In the genomic region with DNA sequence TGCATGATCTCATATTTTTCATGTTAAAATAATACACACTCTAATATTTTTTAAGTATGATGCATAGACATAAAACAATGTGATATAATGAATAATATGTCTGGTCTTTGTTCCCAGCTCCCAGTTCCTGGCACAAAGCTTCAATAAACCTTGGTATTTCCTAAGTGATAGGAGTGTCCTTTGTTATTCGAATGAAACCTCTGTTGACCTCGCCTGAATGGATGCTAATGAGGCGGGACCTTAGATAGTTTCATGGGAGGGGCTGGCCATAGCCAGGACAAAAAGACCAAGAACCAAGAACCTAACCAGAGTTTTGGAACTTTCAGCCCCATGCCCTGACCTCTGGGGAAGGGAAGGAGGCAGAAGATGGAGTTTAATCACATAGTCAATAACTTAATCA, we compare ENCODE assay signal across 1 cellular context.
TF ChIP-seq lines count a peak whose summit lies in the region.

No MANE protein-coding gene starts in this region.

TF ChIP-seq in endothelial cell of umbilical vein, 7 proteins besides CTCF, POLR2A, EP300 and RAD21 (continued from another document):
- TF ChIP-seq FOS (IDR thresholded peaks at IDR 0.05; ENCODE audit: borderline replicate concordance, insufficient read depth, low read length) (peak; percentile 18), GATA2 (IDR thresholded peaks at IDR 0.05; ENCODE audit: insufficient read depth, insufficient read length, low read depth, low read length) (peak; percentile 51), EZH2 (IDR thresholded peaks at IDR 0.05; ENCODE audit: borderline replicate concordance, low read depth, low read length, severe bottlenecking) (no peak)
